ENCODE assay signal across 1 cellular context in the genomic region with DNA sequence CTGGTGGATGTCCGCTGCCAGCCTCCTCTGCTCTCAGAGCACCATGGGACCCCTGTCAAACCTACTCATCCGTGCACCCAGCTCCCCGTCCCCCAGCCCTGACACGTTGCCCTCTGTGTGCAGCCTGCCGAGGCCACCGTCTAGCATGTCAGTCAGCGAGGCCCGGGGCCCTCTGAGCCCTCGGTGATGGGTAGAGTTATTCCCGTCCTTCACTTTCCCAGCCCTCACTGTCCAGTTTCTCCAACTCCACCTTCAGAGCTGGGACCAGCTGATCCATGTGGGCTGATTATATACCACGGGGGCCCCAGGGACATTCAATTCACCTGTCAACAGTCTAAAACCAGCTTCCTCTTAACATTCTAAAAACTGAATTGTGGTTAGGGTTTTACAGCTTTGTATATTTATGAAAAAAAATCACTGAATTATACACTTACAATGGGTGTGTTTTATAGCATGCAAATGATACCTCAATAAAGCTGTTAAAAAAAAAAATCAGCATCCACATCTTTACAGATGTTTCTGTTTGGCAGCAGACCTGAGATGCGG.
TF ChIP-seq lines count a peak whose summit lies in the region.

No MANE protein-coding gene starts in this region.

TF ChIP-seq in GM12878, 131 proteins besides CTCF, POLR2A, EP300 and RAD21 (continues in another document):
- TF ChIP-seq, protein P1, sequence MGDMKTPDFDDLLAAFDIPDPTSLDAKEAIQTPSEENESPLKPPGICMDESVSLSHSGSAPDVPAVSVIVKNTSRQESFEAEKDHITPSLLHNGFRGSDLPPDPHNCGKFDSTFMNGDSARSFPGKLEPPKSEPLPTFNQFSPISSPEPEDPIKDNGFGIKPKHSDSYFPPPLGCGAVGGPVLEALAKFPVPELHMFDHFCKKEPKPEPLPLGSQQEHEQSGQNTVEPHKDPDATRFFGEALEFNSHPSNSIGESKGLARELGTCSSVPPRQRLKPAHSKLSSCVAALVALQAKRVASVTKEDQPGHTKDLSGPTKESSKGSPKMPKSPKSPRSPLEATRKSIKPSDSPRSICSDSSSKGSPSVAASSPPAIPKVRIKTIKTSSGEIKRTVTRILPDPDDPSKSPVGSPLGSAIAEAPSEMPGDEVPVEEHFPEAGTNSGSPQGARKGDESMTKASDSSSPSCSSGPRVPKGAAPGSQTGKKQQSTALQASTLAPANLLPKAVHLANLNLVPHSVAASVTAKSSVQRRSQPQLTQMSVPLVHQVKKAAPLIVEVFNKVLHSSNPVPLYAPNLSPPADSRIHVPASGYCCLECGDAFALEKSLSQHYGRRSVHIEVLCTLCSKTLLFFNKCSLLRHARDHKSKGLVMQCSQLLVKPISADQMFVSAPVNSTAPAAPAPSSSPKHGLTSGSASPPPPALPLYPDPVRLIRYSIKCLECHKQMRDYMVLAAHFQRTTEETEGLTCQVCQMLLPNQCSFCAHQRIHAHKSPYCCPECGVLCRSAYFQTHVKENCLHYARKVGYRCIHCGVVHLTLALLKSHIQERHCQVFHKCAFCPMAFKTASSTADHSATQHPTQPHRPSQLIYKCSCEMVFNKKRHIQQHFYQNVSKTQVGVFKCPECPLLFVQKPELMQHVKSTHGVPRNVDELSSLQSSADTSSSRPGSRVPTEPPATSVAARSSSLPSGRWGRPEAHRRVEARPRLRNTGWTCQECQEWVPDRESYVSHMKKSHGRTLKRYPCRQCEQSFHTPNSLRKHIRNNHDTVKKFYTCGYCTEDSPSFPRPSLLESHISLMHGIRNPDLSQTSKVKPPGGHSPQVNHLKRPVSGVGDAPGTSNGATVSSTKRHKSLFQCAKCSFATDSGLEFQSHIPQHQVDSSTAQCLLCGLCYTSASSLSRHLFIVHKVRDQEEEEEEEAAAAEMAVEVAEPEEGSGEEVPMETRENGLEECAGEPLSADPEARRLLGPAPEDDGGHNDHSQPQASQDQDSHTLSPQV (IDR thresholded peaks at IDR 0.05), result no peak
- peak; percentile 77; the same call in 1 of the 2 replicates for TF ChIP-seq NFIC (IDR thresholded peaks at IDR 0.05; ENCODE audit: low read depth, low read length)
- peak; percentile 83 for TF ChIP-seq IKZF1 (conservative IDR thresholded peaks at IDR 0.05)
- TF ChIP-seq CREM (IDR thresholded peaks at IDR 0.05; ENCODE audit: low read depth), result no peak
- TF ChIP-seq SPI1 (IDR thresholded peaks at IDR 0.05; ENCODE audit: borderline replicate concordance, insufficient read depth, low read depth, low read length), result no peak
- TF ChIP-seq EZH2 (IDR thresholded peaks at IDR 0.05; ENCODE audit: borderline replicate concordance, control insufficient read depth, low read depth, low read length), result no peak
- no peak for TF ChIP-seq CBX3 (IDR thresholded peaks at IDR 0.05; ENCODE audit: borderline replicate concordance, low read depth)
- TF ChIP-seq CEBPB (IDR thresholded peaks at IDR 0.05; ENCODE audit: borderline replicate concordance in 1 of 2, low read depth in 2 of 2, low read length in 2 of 2), result no peak
- TF ChIP-seq SREBF1 (IDR thresholded peaks at IDR 0.05; ENCODE audit: low read length), result no peak
- no peak for TF ChIP-seq TAF1 (IDR thresholded peaks at IDR 0.05; ENCODE audit: borderline replicate concordance, low read depth, low read length)
- TF ChIP-seq MYC (IDR thresholded peaks at IDR 0.05; ENCODE audit: insufficient read depth, insufficient read length, insufficient replicate concordance, low read length, severe bottlenecking), result no peak
- TF ChIP-seq CBX5 (IDR thresholded peaks at IDR 0.05; ENCODE audit: low read depth), result no peak
- TF ChIP-seq, protein P2, sequence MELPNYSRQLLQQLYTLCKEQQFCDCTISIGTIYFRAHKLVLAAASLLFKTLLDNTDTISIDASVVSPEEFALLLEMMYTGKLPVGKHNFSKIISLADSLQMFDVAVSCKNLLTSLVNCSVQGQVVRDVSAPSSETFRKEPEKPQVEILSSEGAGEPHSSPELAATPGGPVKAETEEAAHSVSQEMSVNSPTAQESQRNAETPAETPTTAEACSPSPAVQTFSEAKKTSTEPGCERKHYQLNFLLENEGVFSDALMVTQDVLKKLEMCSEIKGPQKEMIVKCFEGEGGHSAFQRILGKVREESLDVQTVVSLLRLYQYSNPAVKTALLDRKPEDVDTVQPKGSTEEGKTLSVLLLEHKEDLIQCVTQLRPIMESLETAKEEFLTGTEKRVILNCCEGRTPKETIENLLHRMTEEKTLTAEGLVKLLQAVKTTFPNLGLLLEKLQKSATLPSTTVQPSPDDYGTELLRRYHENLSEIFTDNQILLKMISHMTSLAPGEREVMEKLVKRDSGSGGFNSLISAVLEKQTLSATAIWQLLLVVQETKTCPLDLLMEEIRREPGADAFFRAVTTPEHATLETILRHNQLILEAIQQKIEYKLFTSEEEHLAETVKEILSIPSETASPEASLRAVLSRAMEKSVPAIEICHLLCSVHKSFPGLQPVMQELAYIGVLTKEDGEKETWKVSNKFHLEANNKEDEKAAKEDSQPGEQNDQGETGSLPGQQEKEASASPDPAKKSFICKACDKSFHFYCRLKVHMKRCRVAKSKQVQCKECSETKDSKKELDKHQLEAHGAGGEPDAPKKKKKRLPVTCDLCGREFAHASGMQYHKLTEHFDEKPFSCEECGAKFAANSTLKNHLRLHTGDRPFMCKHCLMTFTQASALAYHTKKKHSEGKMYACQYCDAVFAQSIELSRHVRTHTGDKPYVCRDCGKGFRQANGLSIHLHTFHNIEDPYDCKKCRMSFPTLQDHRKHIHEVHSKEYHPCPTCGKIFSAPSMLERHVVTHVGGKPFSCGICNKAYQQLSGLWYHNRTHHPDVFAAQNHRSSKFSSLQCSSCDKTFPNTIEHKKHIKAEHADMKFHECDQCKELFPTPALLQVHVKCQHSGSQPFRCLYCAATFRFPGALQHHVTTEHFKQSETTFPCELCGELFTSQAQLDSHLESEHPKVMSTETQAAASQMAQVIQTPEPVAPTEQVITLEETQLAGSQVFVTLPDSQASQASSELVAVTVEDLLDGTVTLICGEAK (IDR thresholded peaks at IDR 0.05; ENCODE audit: borderline replicate concordance), result peak; percentile 69; the same call in 1 of the 2 replicates
- TF ChIP-seq ZNF384 (IDR thresholded peaks at IDR 0.05; ENCODE audit: borderline replicate concordance, low read depth, low read length), result peak; percentile 79
- no peak for TF ChIP-seq ZNF622 (IDR thresholded peaks at IDR 0.05)
- TF ChIP-seq, protein P3, sequence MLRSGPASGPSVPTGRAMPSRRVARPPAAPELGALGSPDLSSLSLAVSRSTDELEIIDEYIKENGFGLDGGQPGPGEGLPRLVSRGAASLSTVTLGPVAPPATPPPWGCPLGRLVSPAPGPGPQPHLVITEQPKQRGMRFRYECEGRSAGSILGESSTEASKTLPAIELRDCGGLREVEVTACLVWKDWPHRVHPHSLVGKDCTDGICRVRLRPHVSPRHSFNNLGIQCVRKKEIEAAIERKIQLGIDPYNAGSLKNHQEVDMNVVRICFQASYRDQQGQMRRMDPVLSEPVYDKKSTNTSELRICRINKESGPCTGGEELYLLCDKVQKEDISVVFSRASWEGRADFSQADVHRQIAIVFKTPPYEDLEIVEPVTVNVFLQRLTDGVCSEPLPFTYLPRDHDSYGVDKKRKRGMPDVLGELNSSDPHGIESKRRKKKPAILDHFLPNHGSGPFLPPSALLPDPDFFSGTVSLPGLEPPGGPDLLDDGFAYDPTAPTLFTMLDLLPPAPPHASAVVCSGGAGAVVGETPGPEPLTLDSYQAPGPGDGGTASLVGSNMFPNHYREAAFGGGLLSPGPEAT (IDR thresholded peaks at IDR 0.05; ENCODE audit: low read depth), result 0 out of 2 replicates have a peak, but pooled peaks have one; percentile 18
- TF ChIP-seq, protein P4, sequence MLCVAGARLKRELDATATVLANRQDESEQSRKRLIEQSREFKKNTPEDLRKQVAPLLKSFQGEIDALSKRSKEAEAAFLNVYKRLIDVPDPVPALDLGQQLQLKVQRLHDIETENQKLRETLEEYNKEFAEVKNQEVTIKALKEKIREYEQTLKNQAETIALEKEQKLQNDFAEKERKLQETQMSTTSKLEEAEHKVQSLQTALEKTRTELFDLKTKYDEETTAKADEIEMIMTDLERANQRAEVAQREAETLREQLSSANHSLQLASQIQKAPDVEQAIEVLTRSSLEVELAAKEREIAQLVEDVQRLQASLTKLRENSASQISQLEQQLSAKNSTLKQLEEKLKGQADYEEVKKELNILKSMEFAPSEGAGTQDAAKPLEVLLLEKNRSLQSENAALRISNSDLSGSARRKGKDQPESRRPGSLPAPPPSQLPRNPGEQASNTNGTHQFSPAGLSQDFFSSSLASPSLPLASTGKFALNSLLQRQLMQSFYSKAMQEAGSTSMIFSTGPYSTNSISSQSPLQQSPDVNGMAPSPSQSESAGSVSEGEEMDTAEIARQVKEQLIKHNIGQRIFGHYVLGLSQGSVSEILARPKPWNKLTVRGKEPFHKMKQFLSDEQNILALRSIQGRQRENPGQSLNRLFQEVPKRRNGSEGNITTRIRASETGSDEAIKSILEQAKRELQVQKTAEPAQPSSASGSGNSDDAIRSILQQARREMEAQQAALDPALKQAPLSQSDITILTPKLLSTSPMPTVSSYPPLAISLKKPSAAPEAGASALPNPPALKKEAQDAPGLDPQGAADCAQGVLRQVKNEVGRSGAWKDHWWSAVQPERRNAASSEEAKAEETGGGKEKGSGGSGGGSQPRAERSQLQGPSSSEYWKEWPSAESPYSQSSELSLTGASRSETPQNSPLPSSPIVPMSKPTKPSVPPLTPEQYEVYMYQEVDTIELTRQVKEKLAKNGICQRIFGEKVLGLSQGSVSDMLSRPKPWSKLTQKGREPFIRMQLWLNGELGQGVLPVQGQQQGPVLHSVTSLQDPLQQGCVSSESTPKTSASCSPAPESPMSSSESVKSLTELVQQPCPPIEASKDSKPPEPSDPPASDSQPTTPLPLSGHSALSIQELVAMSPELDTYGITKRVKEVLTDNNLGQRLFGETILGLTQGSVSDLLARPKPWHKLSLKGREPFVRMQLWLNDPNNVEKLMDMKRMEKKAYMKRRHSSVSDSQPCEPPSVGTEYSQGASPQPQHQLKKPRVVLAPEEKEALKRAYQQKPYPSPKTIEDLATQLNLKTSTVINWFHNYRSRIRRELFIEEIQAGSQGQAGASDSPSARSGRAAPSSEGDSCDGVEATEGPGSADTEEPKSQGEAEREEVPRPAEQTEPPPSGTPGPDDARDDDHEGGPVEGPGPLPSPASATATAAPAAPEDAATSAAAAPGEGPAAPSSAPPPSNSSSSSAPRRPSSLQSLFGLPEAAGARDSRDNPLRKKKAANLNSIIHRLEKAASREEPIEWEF (IDR thresholded peaks at IDR 0.05; ENCODE audit: insufficient replicate concordance, low read depth, low read length), result peak; percentile 68
- no peak for TF ChIP-seq BRCA1 (IDR thresholded peaks at IDR 0.05; ENCODE audit: low read depth, low read length)
- TF ChIP-seq, protein P5, sequence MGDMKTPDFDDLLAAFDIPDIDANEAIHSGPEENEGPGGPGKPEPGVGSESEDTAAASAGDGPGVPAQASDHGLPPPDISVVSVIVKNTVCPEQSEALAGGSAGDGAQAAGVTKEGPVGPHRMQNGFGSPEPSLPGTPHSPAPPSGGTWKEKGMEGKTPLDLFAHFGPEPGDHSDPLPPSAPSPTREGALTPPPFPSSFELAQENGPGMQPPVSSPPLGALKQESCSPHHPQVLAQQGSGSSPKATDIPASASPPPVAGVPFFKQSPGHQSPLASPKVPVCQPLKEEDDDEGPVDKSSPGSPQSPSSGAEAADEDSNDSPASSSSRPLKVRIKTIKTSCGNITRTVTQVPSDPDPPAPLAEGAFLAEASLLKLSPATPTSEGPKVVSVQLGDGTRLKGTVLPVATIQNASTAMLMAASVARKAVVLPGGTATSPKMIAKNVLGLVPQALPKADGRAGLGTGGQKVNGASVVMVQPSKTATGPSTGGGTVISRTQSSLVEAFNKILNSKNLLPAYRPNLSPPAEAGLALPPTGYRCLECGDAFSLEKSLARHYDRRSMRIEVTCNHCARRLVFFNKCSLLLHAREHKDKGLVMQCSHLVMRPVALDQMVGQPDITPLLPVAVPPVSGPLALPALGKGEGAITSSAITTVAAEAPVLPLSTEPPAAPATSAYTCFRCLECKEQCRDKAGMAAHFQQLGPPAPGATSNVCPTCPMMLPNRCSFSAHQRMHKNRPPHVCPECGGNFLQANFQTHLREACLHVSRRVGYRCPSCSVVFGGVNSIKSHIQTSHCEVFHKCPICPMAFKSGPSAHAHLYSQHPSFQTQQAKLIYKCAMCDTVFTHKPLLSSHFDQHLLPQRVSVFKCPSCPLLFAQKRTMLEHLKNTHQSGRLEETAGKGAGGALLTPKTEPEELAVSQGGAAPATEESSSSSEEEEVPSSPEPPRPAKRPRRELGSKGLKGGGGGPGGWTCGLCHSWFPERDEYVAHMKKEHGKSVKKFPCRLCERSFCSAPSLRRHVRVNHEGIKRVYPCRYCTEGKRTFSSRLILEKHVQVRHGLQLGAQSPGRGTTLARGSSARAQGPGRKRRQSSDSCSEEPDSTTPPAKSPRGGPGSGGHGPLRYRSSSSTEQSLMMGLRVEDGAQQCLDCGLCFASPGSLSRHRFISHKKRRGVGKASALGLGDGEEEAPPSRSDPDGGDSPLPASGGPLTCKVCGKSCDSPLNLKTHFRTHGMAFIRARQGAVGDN (IDR thresholded peaks at IDR 0.05), result peak; percentile 60; the same call in 1 of the 2 replicates
- peak; percentile 16; the same call in 1 of the 2 replicates for TF ChIP-seq CHD2 (IDR thresholded peaks at IDR 0.05; ENCODE audit: borderline replicate concordance, low read depth, low read length)
- TF ChIP-seq SRF (IDR thresholded peaks at IDR 0.05; ENCODE audit: low read depth in 2 of 2, low read length in 2 of 2), result no peak
- no peak for TF ChIP-seq RCOR1 (conservative IDR thresholded peaks at IDR 0.05; ENCODE audit: low read depth, low read length)
- TF ChIP-seq, protein P6, sequence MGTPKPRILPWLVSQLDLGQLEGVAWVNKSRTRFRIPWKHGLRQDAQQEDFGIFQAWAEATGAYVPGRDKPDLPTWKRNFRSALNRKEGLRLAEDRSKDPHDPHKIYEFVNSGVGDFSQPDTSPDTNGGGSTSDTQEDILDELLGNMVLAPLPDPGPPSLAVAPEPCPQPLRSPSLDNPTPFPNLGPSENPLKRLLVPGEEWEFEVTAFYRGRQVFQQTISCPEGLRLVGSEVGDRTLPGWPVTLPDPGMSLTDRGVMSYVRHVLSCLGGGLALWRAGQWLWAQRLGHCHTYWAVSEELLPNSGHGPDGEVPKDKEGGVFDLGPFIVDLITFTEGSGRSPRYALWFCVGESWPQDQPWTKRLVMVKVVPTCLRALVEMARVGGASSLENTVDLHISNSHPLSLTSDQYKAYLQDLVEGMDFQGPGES (IDR thresholded peaks at IDR 0.05), result no peak
- TF ChIP-seq, protein P7, sequence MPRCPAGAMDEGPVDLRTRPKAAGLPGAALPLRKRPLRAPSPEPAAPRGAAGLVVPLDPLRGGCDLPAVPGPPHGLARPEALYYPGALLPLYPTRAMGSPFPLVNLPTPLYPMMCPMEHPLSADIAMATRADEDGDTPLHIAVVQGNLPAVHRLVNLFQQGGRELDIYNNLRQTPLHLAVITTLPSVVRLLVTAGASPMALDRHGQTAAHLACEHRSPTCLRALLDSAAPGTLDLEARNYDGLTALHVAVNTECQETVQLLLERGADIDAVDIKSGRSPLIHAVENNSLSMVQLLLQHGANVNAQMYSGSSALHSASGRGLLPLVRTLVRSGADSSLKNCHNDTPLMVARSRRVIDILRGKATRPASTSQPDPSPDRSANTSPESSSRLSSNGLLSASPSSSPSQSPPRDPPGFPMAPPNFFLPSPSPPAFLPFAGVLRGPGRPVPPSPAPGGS (IDR thresholded peaks at IDR 0.05; ENCODE audit: borderline replicate concordance, insufficient read depth, low read depth, low read length, poor library complexity, severe bottlenecking), result no peak
- TF ChIP-seq HDAC2 (IDR thresholded peaks at IDR 0.05), result no peak
- TF ChIP-seq SIN3A (IDR thresholded peaks at IDR 0.05; ENCODE audit: low read depth, low read length), result 0 out of 2 replicates have a peak, but pooled peaks have one; percentile 52
- no peak for TF ChIP-seq RBBP5 (conservative IDR thresholded peaks at IDR 0.05)
- TF ChIP-seq BACH1 (IDR thresholded peaks at IDR 0.05; ENCODE audit: borderline replicate concordance), result no peak
- peak; percentile 31; the same call in 1 of the 2 replicates for TF ChIP-seq NR2F1 (conservative IDR thresholded peaks at IDR 0.05)
- TF ChIP-seq EED (IDR thresholded peaks at IDR 0.05; ENCODE audit: low read depth), result peak; percentile 71
- no peak for TF ChIP-seq POU2F2 (IDR thresholded peaks at IDR 0.05; ENCODE audit: borderline replicate concordance, low read depth, low read length)
- TF ChIP-seq ASH2L (IDR thresholded peaks at IDR 0.05; ENCODE audit: borderline replicate concordance, low read depth), result no peak
